1 cellular context compared by ENCODE assay signal in the genomic region with DNA sequence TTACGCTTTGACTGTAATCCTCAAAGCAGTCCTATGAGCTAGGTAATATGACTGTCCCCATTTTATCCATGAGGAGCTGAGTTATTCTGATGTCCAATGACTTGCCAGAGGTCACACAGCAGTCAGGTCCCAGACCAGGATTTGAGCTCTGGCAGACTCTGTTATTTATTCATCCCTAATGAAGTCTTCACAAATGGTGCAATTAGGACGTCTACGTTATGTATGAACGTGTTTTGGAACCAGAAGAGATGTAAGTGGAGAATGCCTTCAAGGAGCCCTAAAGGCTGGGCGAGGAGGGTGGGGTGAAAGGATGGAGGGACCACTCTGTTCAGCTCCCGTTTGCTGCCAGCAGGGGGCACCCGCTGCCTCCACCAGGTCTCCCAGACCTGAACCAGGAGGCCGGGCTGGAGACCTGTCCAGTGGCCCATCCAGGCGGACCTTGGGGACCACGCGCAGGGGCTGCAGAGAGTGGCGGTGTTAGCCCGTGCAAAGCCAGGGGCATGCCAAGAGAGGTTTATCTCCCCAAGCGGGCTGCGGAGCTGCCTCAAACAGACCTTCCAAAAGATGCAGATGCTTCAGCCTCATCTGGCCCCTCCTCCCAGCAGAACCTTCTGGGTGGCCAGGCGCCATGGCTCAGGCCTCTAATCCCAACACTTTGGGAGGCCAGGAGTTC.
TF ChIP-seq lines count a peak whose summit lies in the region.

No MANE protein-coding gene starts in this region.

TF ChIP-seq in HepG2, 621 proteins besides CTCF, POLR2A, EP300 and RAD21 (continued from another document and continues in another):
- TF ChIP-seq, protein P1, sequence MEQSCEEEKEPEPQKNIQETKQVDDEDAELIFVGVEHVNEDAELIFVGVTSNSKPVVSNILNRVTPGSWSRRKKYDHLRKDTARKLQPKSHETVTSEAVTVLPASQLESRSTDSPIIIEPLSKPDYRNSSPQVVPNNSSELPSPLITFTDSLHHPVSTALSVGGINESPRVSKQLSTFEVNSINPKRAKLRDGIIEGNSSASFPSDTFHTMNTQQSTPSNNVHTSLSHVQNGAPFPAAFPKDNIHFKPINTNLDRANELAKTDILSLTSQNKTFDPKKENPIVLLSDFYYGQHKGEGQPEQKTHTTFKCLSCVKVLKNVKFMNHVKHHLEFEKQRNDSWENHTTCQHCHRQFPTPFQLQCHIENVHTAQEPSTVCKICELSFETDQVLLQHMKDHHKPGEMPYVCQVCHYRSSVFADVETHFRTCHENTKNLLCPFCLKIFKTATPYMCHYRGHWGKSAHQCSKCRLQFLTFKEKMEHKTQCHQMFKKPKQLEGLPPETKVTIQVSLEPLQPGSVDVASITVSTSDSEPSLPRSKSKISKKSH (CRISPR knock-in tag; IDR thresholded peaks at IDR 0.05; ENCODE audit: borderline replicate concordance), result no peak
- no peak for TF ChIP-seq ZNF317 (CRISPR knock-in tag; IDR thresholded peaks at IDR 0.05)
- peak; percentile 72; the same call in 1 of the 2 replicates for TF ChIP-seq ZNF33B (CRISPR knock-in tag; IDR thresholded peaks at IDR 0.05)
- TF ChIP-seq MEF2D (CRISPR knock-in tag; IDR thresholded peaks at IDR 0.05), result no peak
- TF ChIP-seq ZSCAN30 (CRISPR knock-in tag; IDR thresholded peaks at IDR 0.05), result no peak
- no peak for TF ChIP-seq YEATS4 (CRISPR knock-in tag; IDR thresholded peaks at IDR 0.05; ENCODE audit: borderline replicate concordance)
- TF ChIP-seq FOXP1 (IDR thresholded peaks at IDR 0.05), result no peak
- TF ChIP-seq FOXP1 (CRISPR knock-in tag; IDR thresholded peaks at IDR 0.05), result no peak
- TF ChIP-seq, protein P2, sequence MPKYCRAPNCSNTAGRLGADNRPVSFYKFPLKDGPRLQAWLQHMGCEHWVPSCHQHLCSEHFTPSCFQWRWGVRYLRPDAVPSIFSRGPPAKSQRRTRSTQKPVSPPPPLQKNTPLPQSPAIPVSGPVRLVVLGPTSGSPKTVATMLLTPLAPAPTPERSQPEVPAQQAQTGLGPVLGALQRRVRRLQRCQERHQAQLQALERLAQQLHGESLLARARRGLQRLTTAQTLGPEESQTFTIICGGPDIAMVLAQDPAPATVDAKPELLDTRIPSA (CRISPR knock-in tag; IDR thresholded peaks at IDR 0.05; ENCODE audit: borderline replicate concordance), result no peak
- no peak for TF ChIP-seq SMARCC2 (IDR thresholded peaks at IDR 0.05)
- TF ChIP-seq HOXD1 (CRISPR knock-in tag; IDR thresholded peaks at IDR 0.05), result no peak
- TF ChIP-seq ZNF337 (CRISPR knock-in tag; IDR thresholded peaks at IDR 0.05; ENCODE audit: borderline replicate concordance, low read depth), result 0 out of 2 replicates have a peak, but pooled peaks have one; percentile 49
- no peak for TF ChIP-seq GABPA (IDR thresholded peaks at IDR 0.05; ENCODE audit: low read depth, low read length)
- no peak for TF ChIP-seq GABPA (CRISPR knock-in tag; IDR thresholded peaks at IDR 0.05; ENCODE audit: low read depth)
- TF ChIP-seq ZNF569 (CRISPR knock-in tag; IDR thresholded peaks at IDR 0.05; ENCODE audit: borderline replicate concordance), result no peak
- no peak for TF ChIP-seq KDM5A (IDR thresholded peaks at IDR 0.05; ENCODE audit: borderline replicate concordance, low read length)
- TF ChIP-seq, protein P3, sequence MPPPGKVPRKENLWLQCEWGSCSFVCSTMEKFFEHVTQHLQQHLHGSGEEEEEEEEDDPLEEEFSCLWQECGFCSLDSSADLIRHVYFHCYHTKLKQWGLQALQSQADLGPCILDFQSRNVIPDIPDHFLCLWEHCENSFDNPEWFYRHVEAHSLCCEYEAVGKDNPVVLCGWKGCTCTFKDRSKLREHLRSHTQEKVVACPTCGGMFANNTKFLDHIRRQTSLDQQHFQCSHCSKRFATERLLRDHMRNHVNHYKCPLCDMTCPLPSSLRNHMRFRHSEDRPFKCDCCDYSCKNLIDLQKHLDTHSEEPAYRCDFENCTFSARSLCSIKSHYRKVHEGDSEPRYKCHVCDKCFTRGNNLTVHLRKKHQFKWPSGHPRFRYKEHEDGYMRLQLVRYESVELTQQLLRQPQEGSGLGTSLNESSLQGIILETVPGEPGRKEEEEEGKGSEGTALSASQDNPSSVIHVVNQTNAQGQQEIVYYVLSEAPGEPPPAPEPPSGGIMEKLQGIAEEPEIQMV (CRISPR knock-in tag; IDR thresholded peaks at IDR 0.05; ENCODE audit: low read depth), result no peak
- TF ChIP-seq, protein P4, sequence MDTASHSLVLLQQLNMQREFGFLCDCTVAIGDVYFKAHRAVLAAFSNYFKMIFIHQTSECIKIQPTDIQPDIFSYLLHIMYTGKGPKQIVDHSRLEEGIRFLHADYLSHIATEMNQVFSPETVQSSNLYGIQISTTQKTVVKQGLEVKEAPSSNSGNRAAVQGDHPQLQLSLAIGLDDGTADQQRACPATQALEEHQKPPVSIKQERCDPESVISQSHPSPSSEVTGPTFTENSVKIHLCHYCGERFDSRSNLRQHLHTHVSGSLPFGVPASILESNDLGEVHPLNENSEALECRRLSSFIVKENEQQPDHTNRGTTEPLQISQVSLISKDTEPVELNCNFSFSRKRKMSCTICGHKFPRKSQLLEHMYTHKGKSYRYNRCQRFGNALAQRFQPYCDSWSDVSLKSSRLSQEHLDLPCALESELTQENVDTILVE (CRISPR knock-in tag; IDR thresholded peaks at IDR 0.05), result no peak
- TF ChIP-seq, protein P5, sequence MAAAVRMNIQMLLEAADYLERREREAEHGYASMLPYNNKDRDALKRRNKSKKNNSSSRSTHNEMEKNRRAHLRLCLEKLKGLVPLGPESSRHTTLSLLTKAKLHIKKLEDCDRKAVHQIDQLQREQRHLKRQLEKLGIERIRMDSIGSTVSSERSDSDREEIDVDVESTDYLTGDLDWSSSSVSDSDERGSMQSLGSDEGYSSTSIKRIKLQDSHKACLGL (CRISPR knock-in tag; IDR thresholded peaks at IDR 0.05), result no peak
- TF ChIP-seq SIX4 (CRISPR knock-in tag; IDR thresholded peaks at IDR 0.05), result no peak
- TF ChIP-seq DPF2 (CRISPR knock-in tag; IDR thresholded peaks at IDR 0.05; ENCODE audit: borderline replicate concordance, low read depth), result no peak
- no peak for TF ChIP-seq ZNF343 (CRISPR knock-in tag; IDR thresholded peaks at IDR 0.05)
- TF ChIP-seq, protein P6, sequence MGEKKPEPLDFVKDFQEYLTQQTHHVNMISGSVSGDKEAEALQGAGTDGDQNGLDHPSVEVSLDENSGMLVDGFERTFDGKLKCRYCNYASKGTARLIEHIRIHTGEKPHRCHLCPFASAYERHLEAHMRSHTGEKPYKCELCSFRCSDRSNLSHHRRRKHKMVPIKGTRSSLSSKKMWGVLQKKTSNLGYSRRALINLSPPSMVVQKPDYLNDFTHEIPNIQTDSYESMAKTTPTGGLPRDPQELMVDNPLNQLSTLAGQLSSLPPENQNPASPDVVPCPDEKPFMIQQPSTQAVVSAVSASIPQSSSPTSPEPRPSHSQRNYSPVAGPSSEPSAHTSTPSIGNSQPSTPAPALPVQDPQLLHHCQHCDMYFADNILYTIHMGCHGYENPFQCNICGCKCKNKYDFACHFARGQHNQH (CRISPR knock-in tag; IDR thresholded peaks at IDR 0.05), result no peak
- TF ChIP-seq KMT2B (CRISPR knock-in tag; IDR thresholded peaks at IDR 0.05), result no peak
- TF ChIP-seq ELF1 (CRISPR knock-in tag; IDR thresholded peaks at IDR 0.05), result no peak
- TF ChIP-seq, protein P7, sequence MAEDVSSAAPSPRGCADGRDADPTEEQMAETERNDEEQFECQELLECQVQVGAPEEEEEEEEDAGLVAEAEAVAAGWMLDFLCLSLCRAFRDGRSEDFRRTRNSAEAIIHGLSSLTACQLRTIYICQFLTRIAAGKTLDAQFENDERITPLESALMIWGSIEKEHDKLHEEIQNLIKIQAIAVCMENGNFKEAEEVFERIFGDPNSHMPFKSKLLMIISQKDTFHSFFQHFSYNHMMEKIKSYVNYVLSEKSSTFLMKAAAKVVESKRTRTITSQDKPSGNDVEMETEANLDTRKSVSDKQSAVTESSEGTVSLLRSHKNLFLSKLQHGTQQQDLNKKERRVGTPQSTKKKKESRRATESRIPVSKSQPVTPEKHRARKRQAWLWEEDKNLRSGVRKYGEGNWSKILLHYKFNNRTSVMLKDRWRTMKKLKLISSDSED (CRISPR knock-in tag; IDR thresholded peaks at IDR 0.05), result no peak
- TF ChIP-seq, protein P8, sequence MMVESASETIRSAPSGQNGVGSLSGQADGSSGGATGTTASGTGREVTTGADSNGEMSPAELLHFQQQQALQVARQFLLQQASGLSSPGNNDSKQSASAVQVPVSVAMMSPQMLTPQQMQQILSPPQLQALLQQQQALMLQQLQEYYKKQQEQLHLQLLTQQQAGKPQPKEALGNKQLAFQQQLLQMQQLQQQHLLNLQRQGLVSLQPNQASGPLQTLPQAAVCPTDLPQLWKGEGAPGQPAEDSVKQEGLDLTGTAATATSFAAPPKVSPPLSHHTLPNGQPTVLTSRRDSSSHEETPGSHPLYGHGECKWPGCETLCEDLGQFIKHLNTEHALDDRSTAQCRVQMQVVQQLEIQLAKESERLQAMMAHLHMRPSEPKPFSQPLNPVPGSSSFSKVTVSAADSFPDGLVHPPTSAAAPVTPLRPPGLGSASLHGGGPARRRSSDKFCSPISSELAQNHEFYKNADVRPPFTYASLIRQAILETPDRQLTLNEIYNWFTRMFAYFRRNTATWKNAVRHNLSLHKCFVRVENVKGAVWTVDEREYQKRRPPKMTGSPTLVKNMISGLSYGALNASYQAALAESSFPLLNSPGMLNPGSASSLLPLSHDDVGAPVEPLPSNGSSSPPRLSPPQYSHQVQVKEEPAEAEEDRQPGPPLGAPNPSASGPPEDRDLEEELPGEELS (CRISPR knock-in tag; IDR thresholded peaks at IDR 0.05), result no peak
- no peak for TF ChIP-seq SMAD1 (CRISPR knock-in tag; IDR thresholded peaks at IDR 0.05; ENCODE audit: borderline replicate concordance, low read depth)
- TF ChIP-seq MTF1 (CRISPR knock-in tag; IDR thresholded peaks at IDR 0.05), result no peak
- no peak for TF ChIP-seq RARG (CRISPR knock-in tag; IDR thresholded peaks at IDR 0.05; ENCODE audit: low read depth)
- TF ChIP-seq, protein P9, sequence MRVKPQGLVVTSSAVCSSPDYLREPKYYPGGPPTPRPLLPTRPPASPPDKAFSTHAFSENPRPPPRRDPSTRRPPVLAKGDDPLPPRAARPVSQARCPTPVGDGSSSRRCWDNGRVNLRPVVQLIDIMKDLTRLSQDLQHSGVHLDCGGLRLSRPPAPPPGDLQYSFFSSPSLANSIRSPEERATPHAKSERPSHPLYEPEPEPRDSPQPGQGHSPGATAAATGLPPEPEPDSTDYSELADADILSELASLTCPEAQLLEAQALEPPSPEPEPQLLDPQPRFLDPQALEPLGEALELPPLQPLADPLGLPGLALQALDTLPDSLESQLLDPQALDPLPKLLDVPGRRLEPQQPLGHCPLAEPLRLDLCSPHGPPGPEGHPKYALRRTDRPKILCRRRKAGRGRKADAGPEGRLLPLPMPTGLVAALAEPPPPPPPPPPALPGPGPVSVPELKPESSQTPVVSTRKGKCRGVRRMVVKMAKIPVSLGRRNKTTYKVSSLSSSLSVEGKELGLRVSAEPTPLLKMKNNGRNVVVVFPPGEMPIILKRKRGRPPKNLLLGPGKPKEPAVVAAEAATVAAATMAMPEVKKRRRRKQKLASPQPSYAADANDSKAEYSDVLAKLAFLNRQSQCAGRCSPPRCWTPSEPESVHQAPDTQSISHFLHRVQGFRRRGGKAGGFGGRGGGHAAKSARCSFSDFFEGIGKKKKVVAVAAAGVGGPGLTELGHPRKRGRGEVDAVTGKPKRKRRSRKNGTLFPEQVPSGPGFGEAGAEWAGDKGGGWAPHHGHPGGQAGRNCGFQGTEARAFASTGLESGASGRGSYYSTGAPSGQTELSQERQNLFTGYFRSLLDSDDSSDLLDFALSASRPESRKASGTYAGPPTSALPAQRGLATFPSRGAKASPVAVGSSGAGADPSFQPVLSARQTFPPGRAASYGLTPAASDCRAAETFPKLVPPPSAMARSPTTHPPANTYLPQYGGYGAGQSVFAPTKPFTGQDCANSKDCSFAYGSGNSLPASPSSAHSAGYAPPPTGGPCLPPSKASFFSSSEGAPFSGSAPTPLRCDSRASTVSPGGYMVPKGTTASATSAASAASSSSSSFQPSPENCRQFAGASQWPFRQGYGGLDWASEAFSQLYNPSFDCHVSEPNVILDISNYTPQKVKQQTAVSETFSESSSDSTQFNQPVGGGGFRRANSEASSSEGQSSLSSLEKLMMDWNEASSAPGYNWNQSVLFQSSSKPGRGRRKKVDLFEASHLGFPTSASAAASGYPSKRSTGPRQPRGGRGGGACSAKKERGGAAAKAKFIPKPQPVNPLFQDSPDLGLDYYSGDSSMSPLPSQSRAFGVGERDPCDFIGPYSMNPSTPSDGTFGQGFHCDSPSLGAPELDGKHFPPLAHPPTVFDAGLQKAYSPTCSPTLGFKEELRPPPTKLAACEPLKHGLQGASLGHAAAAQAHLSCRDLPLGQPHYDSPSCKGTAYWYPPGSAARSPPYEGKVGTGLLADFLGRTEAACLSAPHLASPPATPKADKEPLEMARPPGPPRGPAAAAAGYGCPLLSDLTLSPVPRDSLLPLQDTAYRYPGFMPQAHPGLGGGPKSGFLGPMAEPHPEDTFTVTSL (CRISPR knock-in tag; IDR thresholded peaks at IDR 0.05; ENCODE audit: borderline replicate concordance), result no peak
- no peak for TF ChIP-seq ELF4 (CRISPR knock-in tag; IDR thresholded peaks at IDR 0.05; ENCODE audit: borderline replicate concordance)
- TF ChIP-seq, protein P10, sequence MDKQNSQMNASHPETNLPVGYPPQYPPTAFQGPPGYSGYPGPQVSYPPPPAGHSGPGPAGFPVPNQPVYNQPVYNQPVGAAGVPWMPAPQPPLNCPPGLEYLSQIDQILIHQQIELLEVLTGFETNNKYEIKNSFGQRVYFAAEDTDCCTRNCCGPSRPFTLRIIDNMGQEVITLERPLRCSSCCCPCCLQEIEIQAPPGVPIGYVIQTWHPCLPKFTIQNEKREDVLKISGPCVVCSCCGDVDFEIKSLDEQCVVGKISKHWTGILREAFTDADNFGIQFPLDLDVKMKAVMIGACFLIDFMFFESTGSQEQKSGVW (CRISPR knock-in tag; IDR thresholded peaks at IDR 0.05; ENCODE audit: borderline replicate concordance), result no peak
- TF ChIP-seq, protein P11, sequence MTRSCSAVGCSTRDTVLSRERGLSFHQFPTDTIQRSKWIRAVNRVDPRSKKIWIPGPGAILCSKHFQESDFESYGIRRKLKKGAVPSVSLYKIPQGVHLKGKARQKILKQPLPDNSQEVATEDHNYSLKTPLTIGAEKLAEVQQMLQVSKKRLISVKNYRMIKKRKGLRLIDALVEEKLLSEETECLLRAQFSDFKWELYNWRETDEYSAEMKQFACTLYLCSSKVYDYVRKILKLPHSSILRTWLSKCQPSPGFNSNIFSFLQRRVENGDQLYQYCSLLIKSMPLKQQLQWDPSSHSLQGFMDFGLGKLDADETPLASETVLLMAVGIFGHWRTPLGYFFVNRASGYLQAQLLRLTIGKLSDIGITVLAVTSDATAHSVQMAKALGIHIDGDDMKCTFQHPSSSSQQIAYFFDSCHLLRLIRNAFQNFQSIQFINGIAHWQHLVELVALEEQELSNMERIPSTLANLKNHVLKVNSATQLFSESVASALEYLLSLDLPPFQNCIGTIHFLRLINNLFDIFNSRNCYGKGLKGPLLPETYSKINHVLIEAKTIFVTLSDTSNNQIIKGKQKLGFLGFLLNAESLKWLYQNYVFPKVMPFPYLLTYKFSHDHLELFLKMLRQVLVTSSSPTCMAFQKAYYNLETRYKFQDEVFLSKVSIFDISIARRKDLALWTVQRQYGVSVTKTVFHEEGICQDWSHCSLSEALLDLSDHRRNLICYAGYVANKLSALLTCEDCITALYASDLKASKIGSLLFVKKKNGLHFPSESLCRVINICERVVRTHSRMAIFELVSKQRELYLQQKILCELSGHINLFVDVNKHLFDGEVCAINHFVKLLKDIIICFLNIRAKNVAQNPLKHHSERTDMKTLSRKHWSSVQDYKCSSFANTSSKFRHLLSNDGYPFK (CRISPR knock-in tag; IDR thresholded peaks at IDR 0.05; ENCODE audit: borderline replicate concordance), result 0 out of 2 replicates have a peak, but pooled peaks have one; percentile 21
